ENCODE assay signal across 7 cellular contexts in genomic region chr9:127927457-127928231, GRCh38. TPM values are rescaled to one million over a fixed set of nuclear protein-coding genes. Genes with fewer than 3 reads are reported as not detected.
DNase-seq lines count a peak whose midpoint lies in the region; ATAC-seq lines count a peak whose summit lies in the region.

No MANE protein-coding gene starts in this region.

- no peaks in the 10 kb centered on the region for H3K36me3 Mint-ChIP-seq in activated CD8-positive, alpha-beta T cell treated with anti-CD3 and anti-CD28 coated beads, Interleukin-2, amount 10 ng/mL, durations not matched to agents 7 days and 5 days (ENCODE audit: low read depth)

- peak; percentile 21 for ATAC-seq in activated CD8-positive, alpha-beta T cell treated with anti-CD3 and anti-CD28 coated beads, Interleukin-2, amount 10 ng/mL, durations not matched to agents 7 days and 5 days
- ATAC-seq in HG02970 (IDR thresholded peaks at IDR 0.05; ENCODE audit: low FRiP score, unreplicated experiment) = no peak

- H3K27ac ChIP-seq in epithelial cell of prostate (peak overlapping the region; percentile 38), skin epidermis (peak overlapping the region in 6 of 21 experiments; percentile 30 to 66 (median 44))

- H3K4me1 Mint-ChIP-seq in activated CD8-positive, alpha-beta T cell treated with anti-CD3 and anti-CD28 coated beads, Interleukin-2, amount 10 ng/mL, durations not matched to agents 7 days and 5 days (ENCODE audit: low read depth) = peaks cover 48% of the 10 kb centered on the region

- POLR2A ChIA-PET in activated CD8-positive, alpha-beta T cell treated with anti-CD3 and anti-CD28 coated beads, Interleukin-2, amount 10 ng/mL, durations not matched to agents 7 days and 5 days (lab: Charles Lee) = interaction anchor here (2.1 kb wide), 1 partner anchor 9 kb away, joined by 8 read pairs; the partner anchor contains the start of gene DPM2

- DNase-seq in NCI-H146 (lab: John Stamatoyannopoulos, UW) (peak; percentile 78), epithelial cell of prostate (ENCODE audit: low read depth, low spot score) (no peak), NCI-H1694 (lab: John Stamatoyannopoulos, UW) (no peak), AG08395 (ENCODE audit: low spot score) (no peak)
- DNase-seq in activated CD8-positive, alpha-beta T cell treated with anti-CD3 and anti-CD28 coated beads, Interleukin-2, amount 10 ng/mL, durations not matched to agents 7 days and 5 days = peak; percentile 81

- H3K9me3 Mint-ChIP-seq in activated CD8-positive, alpha-beta T cell treated with anti-CD3 and anti-CD28 coated beads, Interleukin-2, amount 10 ng/mL, durations not matched to agents 7 days and 5 days (ENCODE audit: insufficient read depth) = no peaks in the 10 kb centered on the region

- peak overlapping the region; percentile 18 to 43 (median 28) for H3K4me3 ChIP-seq in skin epidermis

- H3K27ac Mint-ChIP-seq in activated CD8-positive, alpha-beta T cell treated with anti-CD3 and anti-CD28 coated beads, Interleukin-2, amount 10 ng/mL, durations not matched to agents 7 days and 5 days = no peak overlapping the region

- H3K4me3 Mint-ChIP-seq in activated CD8-positive, alpha-beta T cell treated with anti-CD3 and anti-CD28 coated beads, Interleukin-2, amount 10 ng/mL, durations not matched to agents 7 days and 5 days = peak overlapping the region; percentile 68

- peaks cover 20% of the 10 kb centered on the region for H3K27me3 Mint-ChIP-seq in activated CD8-positive, alpha-beta T cell treated with anti-CD3 and anti-CD28 coated beads, Interleukin-2, amount 10 ng/mL, durations not matched to agents 7 days and 5 days (ENCODE audit: low read depth)

- CTCF ChIA-PET in activated CD8-positive, alpha-beta T cell treated with anti-CD3 and anti-CD28 coated beads, Interleukin-2, amount 10 ng/mL, durations not matched to agents 7 days and 5 days (lab: Charles Lee) = no interaction called here

RNA-seq across cellular contexts. Expression of gene PIP5KL1, which starts 2.9 kb away (rescaled TPM):
- total RNA-seq in activated CD8-positive, alpha-beta T cell treated with anti-CD3 and anti-CD28 coated beads, Interleukin-2, amount 10 ng/mL, durations not matched to agents 7 days and 5 days = 1 to 10 TPM; 2.6 to 2.7 TPM

RNA-seq across cellular contexts. Expression of gene DPM2, which starts 10.0 kb away (rescaled TPM):
- total RNA-seq in activated CD8-positive, alpha-beta T cell treated with anti-CD3 and anti-CD28 coated beads, Interleukin-2, amount 10 ng/mL, durations not matched to agents 7 days and 5 days = 10 to 100 TPM; 47.9 to 53.8 TPM

RNA-seq across cellular contexts. Expression of gene ST6GALNAC4, which starts 10.8 kb away (rescaled TPM):
- 10 to 100 TPM; 37.0 to 39.7 TPM for total RNA-seq in activated CD8-positive, alpha-beta T cell treated with anti-CD3 and anti-CD28 coated beads, Interleukin-2, amount 10 ng/mL, durations not matched to agents 7 days and 5 days

RNA-seq across cellular contexts. Expression of gene ST6GALNAC6, which starts 28.2 kb away (rescaled TPM):
- total RNA-seq in activated CD8-positive, alpha-beta T cell treated with anti-CD3 and anti-CD28 coated beads, Interleukin-2, amount 10 ng/mL, durations not matched to agents 7 days and 5 days = 10 to 100 TPM; 68.6 to 77.6 TPM

RNA-seq across cellular contexts. Expression of gene AK1, which starts 50.2 kb away (rescaled TPM):
- total RNA-seq in activated CD8-positive, alpha-beta T cell treated with anti-CD3 and anti-CD28 coated beads, Interleukin-2, amount 10 ng/mL, durations not matched to agents 7 days and 5 days = 10 to 100 TPM; 22.4 to 30.4 TPM

Comparison
In these comparisons a context has a peak if more than half of its experiments do, and no peak if none do; other contexts are left out.
1. DNase-seq: peak in NCI-H146 (single experiment) and activated CD8-positive, alpha-beta T cell treated with anti-CD3 and anti-CD28 coated beads, Interleukin-2, amount 10 ng/mL, durations not matched to agents 7 days and 5 days (single experiment); none in epithelial cell of prostate (single experiment), NCI-H1694 (single experiment) and AG08395 (single experiment).